Comparison of ENCODE assay signal across 15 cellular contexts in the genomic region with DNA sequence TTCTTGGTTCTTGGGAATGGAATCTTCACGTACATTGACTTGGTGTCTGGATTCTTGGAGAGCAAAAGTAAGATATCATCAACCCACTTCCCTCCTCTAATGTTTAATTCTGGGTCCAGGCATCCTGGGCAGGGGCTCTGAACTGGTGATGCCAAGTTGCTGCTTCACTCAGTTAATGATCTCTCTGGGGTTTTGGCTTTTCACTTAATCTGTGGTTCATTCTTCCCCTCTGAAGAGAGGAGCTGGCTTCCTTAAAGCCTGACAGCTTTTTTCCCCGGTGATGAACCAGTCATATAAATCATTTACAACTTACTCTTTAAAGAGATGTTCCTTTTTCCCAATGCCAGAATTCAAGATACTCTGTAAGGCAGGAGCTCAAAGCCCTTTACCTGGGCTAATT.
A peak's percentile ranks its signal among the peaks of the same experiment; 100 is the strongest.
DNase-seq lines count a peak whose midpoint lies in the region; ATAC-seq lines count a peak whose summit lies in the region.
"Had no signal": no experiment of that assay in that cellular context is flagged by ENCODE, and none has a peak within 500 bp of the region (broad histone marks: within the 10 kb centered on the region; RNA-seq: fewer than 3 reads in every experiment).

No MANE protein-coding gene starts in this region.

- H3K27me3 Mint-ChIP-seq in immature natural killer cell (ENCODE audit: low read depth in 3 of 3): peaks cover 0 to 3% (median 0%) of the 10 kb centered on the region in 3 donors

- peaks cover 74 to 90% of the 10 kb centered on the region in 2 donors for H3K4me1 Mint-ChIP-seq in immature natural killer cell

- in situ Hi-C loops in ACHN (cut with HindIII; ENCODE audit: low pct_ligation_motif_present, low pct_unique_long_range_greater_than_20kb, low sequenced_read_pairs): no loop called here

- H3K36me3 Mint-ChIP-seq in immature natural killer cell: peaks cover 3 to 8% (median 4%) of the 10 kb centered on the region in 3 donors

- DNase-seq in ACHN (peak; percentile 82), immature natural killer cell (no peak), NCI-H226 (no peak), islet precursor cell (no peak)
- no peak for DNase-seq in activated naive CD4-positive, alpha-beta T cell treated with Interleukin-2 at 50 U/mL for 16 hours
- DNase-seq: HFFc6, NCI-H1048, NCI-H1694, NCI-H446 treated with DMSO at 0.1 percent for 48 hours, NCI-H748 treated with DMSO at 0.1 percent for 48 hours, Peyer's patch, SHP77 had no signal

- H3K9me3 Mint-ChIP-seq in immature natural killer cell: no peaks in the 10 kb centered on the region
- H3K9me3 Mint-ChIP-seq: HFFc6 had no signal

- ATAC-seq in GM18907 (IDR thresholded peaks at IDR 0.05; ENCODE audit: unreplicated experiment) (peak; percentile 84), HG03108 (IDR thresholded peaks at IDR 0.05; ENCODE audit: unreplicated experiment) (peak; percentile 78)
- ATAC-seq: A549 had no signal

- H3K4me3 Mint-ChIP-seq in immature natural killer cell: peak overlapping the region; percentile 2 to 23 (median 9)
- H3K4me3 Mint-ChIP-seq: HFFc6 had no signal

- no peak overlapping the region for H3K27ac Mint-ChIP-seq in immature natural killer cell
- H3K27ac Mint-ChIP-seq: HFFc6 had no signal
